In genomic region chr4:84378277-84378838, GRCh38 we compare ENCODE assay signal across 26 cellular contexts.
"Had no signal": no experiment of that assay in that cellular context is flagged by ENCODE, and none has a peak within 500 bp of the region (broad histone marks: within the 10 kb centered on the region; RNA-seq: fewer than 3 reads in every experiment).

No MANE protein-coding gene starts in this region.

- ATAC-seq: activated CD4-positive, alpha-beta T cell treated with anti-CD3 and anti-CD28 coated beads for 36 hours; activated CD8-positive, alpha-beta T cell treated with anti-CD3 and anti-CD28 coated beads for 36 hours; activated T-cell treated with anti-CD3 and anti-CD28 coated beads, Interleukin-2, amount 50 U/mL, for 72 hours; body of pancreas; T-cell had no signal

- H3K4me3 ChIP-seq: adrenal gland, ascending aorta, body of pancreas, SK-N-MC had no signal

- H3K27ac Mint-ChIP-seq: activated CD4-positive, alpha-beta T cell treated with anti-CD3 and anti-CD28 coated beads for 36 hours; activated CD8-positive, alpha-beta T cell treated with anti-CD3 and anti-CD28 coated beads for 36 hours; activated naive CD8-positive, alpha-beta T cell treated with anti-CD3 and anti-CD28 coated beads, Interleukin-2, amount 10 ng/mL, durations not matched to agents 7 days and 5 days; activated T-cell treated with anti-CD3 and anti-CD28 coated beads, Interleukin-2, amount 50 U/mL, for 72 hours; T-cell had no signal

- H3K27me3 ChIP-seq: adrenal gland, ascending aorta, body of pancreas had no signal

- H3K36me3 Mint-ChIP-seq: activated naive CD8-positive, alpha-beta T cell treated with anti-CD3 and anti-CD28 coated beads, Interleukin-2, amount 10 ng/mL, durations not matched to agents 7 days and 5 days; T-cell had no signal

- H3K9me3 ChIP-seq: adrenal gland, ascending aorta, body of pancreas had no signal

- DNase-seq: activated CD4-positive, alpha-beta T cell treated with anti-CD3 and anti-CD28 coated beads for 36 hours; activated CD4-positive, alpha-beta T cell treated with anti-CD3 and anti-CD28 coated beads, Interleukin-2, amount 50 U/mL, for 1 hour; activated CD8-positive, alpha-beta memory T cell treated with anti-CD3 and anti-CD28 coated beads, Interleukin-2, amount 50 U/mL, for 4 hours; activated CD8-positive, alpha-beta T cell treated with anti-CD3 and anti-CD28 coated beads for 36 hours; activated naive CD4-positive, alpha-beta T cell treated with anti-CD3 and anti-CD28 coated beads, Interleukin-2, amount 50 U/mL, for 16 hours; activated naive CD8-positive, alpha-beta T cell treated with anti-CD3 and anti-CD28 coated beads, Interleukin-2, amount 10 ng/mL, durations not matched to agents 7 days and 5 days; activated T-cell treated with anti-CD3 and anti-CD28 coated beads, Interleukin-2, amount 50 U/mL, for 72 hours; adrenal gland; body of pancreas; central memory CD4-positive, alpha-beta T cell; Karpas-422; MM.1S; NCI-H1105; NCI-H1436; NCI-H1694 treated with DMSO at 0.1 percent for 48 hours; NCI-H2029 treated with DMSO at 0.1 percent for 48 hours; NCI-H345; NCI-H510A; NCI-H526 treated with DMSO at 0.1 percent for 48 hours; NCI-H82; T-cell; T-helper 2 cell; T1000 had no signal

- H3K4me1 ChIP-seq: adrenal gland, ascending aorta, body of pancreas had no signal

- H3K4me1 Mint-ChIP-seq: activated CD4-positive, alpha-beta T cell treated with anti-CD3 and anti-CD28 coated beads for 36 hours; activated naive CD8-positive, alpha-beta T cell treated with anti-CD3 and anti-CD28 coated beads, Interleukin-2, amount 10 ng/mL, durations not matched to agents 7 days and 5 days; T-cell had no signal

- H3K36me3 ChIP-seq: adrenal gland, ascending aorta had no signal

- H3K9me3 Mint-ChIP-seq: activated CD8-positive, alpha-beta T cell treated with anti-CD3 and anti-CD28 coated beads for 36 hours; activated naive CD8-positive, alpha-beta T cell treated with anti-CD3 and anti-CD28 coated beads, Interleukin-2, amount 10 ng/mL, durations not matched to agents 7 days and 5 days; activated T-cell treated with anti-CD3 and anti-CD28 coated beads, Interleukin-2, amount 50 U/mL, for 72 hours; T-cell had no signal

- H3K27ac ChIP-seq: adrenal gland, ascending aorta, body of pancreas, SK-N-MC, VCaP had no signal

- H3K4me3 Mint-ChIP-seq: activated CD4-positive, alpha-beta T cell treated with anti-CD3 and anti-CD28 coated beads for 36 hours; activated CD8-positive, alpha-beta T cell treated with anti-CD3 and anti-CD28 coated beads for 36 hours; activated naive CD8-positive, alpha-beta T cell treated with anti-CD3 and anti-CD28 coated beads, Interleukin-2, amount 10 ng/mL, durations not matched to agents 7 days and 5 days; activated T-cell treated with anti-CD3 and anti-CD28 coated beads, Interleukin-2, amount 50 U/mL, for 72 hours; T-cell had no signal
